In the genomic region with DNA sequence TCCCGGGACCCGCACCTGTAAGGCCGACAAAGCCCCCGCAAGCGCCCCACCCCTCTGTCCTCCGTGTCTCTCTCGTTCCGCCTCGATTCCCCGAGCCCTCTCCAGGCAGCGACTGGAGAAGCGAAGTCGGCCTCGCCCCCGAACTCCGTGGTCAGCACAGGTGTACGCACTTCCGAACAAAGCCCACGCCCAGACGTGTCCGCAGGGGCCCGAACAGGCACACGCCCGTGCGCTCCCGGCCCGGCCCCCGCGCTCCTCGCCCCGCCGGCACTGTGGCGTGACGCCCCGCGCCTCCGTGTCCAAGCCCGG, we compare ENCODE assay signal across 8 cellular contexts. TPM values are rescaled to one million over a fixed set of nuclear protein-coding genes. Genes with fewer than 3 reads are reported as not detected.
DNase-seq lines count a peak whose midpoint lies in the region; FAIRE-seq and TF ChIP-seq lines count a peak whose summit lies in the region.

No MANE protein-coding gene starts in this region.

- H3K27ac ChIP-seq in endodermal cell (ENCODE audit: low read depth, low read length): no peak overlapping the region

- peak; percentile 17 for DNase-seq in activated CD4-positive, alpha-beta T cell treated with anti-CD3 and anti-CD28 coated beads for 48 hours
- DNase-seq in activated CD4-positive, alpha-beta T cell treated with anti-CD3 and anti-CD28 coated beads for 4 hours: no peak
- DNase-seq in NT2/D1 (ENCODE audit: low read depth, low spot score) (no peak), endodermal cell (no peak), nephron progenitor cell (no peak), kidney glomerular epithelial cell (lab: John Stamatoyannopoulos, UW) (no peak), GM12891 (ENCODE audit: insufficient read length, low spot score) (no peak), iPS-NIHi7 (ENCODE audit: extremely low spot score) (no peak)

- TF ChIP-seq POLR2A in GM12891 (IDR thresholded peaks at IDR 0.05; ENCODE audit: low read depth, low read length): no peak

- H3K4me1 Mint-ChIP-seq in endodermal cell (peaks cover 10% of the 10 kb centered on the region), nephron progenitor cell (peaks cover 26% of the 10 kb centered on the region)

- H3K4me1 ChIP-seq in NT2/D1 (ENCODE audit: insufficient read depth, insufficient read length) (no peaks in the 10 kb centered on the region), endodermal cell (ENCODE audit: control insufficient read depth, insufficient read depth, low read length) (no peaks in the 10 kb centered on the region)

- H3K9ac ChIP-seq in NT2/D1 (ENCODE audit: insufficient read length, low read depth) (peak overlapping the region; percentile 81), endodermal cell (ENCODE audit: extremely low read depth, low read length, poor library complexity, severe bottlenecking) (peak overlapping the region; percentile 13)

- no peaks in the 10 kb centered on the region for H3K36me3 Mint-ChIP-seq in endodermal cell (ENCODE audit: low read depth)
- H3K36me3 Mint-ChIP-seq in nephron progenitor cell (ENCODE audit: low read depth): no peaks in the 10 kb centered on the region

- H3K9me3 Mint-ChIP-seq in endodermal cell (no peaks in the 10 kb centered on the region), nephron progenitor cell (no peaks in the 10 kb centered on the region)

- TF ChIP-seq CTCF in endodermal cell (conservative IDR thresholded peaks at IDR 0.05) (no peak), nephron progenitor cell (IDR thresholded peaks at IDR 0.05) (no peak)

- H3K4me3 ChIP-seq in NT2/D1 (ENCODE audit: insufficient read length, low read depth) (peak overlapping the region; percentile 71), endodermal cell (ENCODE audit: low read length) (peak overlapping the region; percentile 82)

- H3K36me3 ChIP-seq in NT2/D1 (ENCODE audit: insufficient read depth, insufficient read length, low read length) (no peaks in the 10 kb centered on the region), endodermal cell (ENCODE audit: control insufficient read depth, insufficient read depth, low read length) (no peaks in the 10 kb centered on the region)

- no peak for FAIRE-seq in GM12891 (lab: Jason Lieb, UNC)

- H3K27me3 Mint-ChIP-seq in endodermal cell (ENCODE audit: insufficient read depth) (peaks cover 69% of the 10 kb centered on the region), nephron progenitor cell (ENCODE audit: low read depth, poor library complexity) (peaks cover 79% of the 10 kb centered on the region)

- 0% methylated on average over 9 to 38 of the region's 38 CpGs for WGBS in endodermal cell (ENCODE audit: insufficient coverage in 1 of 2, insufficient read length in 1 of 2), 2 experiments

- H3K9me3 ChIP-seq in NT2/D1 (ENCODE audit: insufficient read depth, low read length) (no peaks in the 10 kb centered on the region), endodermal cell (ENCODE audit: control insufficient read depth, low read length) (no peaks in the 10 kb centered on the region)

- H3K27me3 ChIP-seq in NT2/D1 (ENCODE audit: insufficient read depth, insufficient read length) (peaks cover 33% of the 10 kb centered on the region), endodermal cell (ENCODE audit: control insufficient read depth, insufficient read depth, low read length, poor library complexity, severe bottlenecking) (peaks cover 38% of the 10 kb centered on the region)

- peak overlapping the region; percentile 72 for H3K4me3 Mint-ChIP-seq in endodermal cell
- peak overlapping the region; percentile 75 for H3K4me3 Mint-ChIP-seq in nephron progenitor cell

- H3K27ac Mint-ChIP-seq in endodermal cell: no peak overlapping the region
- H3K27ac Mint-ChIP-seq in nephron progenitor cell: no peak overlapping the region

TF ChIP-seq in GM12891, 5 proteins besides CTCF, POLR2A, EP300 and RAD21:
- no peak for TF ChIP-seq POU2F2 (IDR thresholded peaks at IDR 0.05; ENCODE audit: low read depth, low read length)
- TF ChIP-seq PAX5 (IDR thresholded peaks at IDR 0.05; ENCODE audit: insufficient read depth, low read length, severe bottlenecking): no peak
- no peak for TF ChIP-seq SPI1 (IDR thresholded peaks at IDR 0.05; ENCODE audit: low read depth, low read length)
- TF ChIP-seq TAF1 (IDR thresholded peaks at IDR 0.05; ENCODE audit: low read depth, low read length): no peak
- TF ChIP-seq POLR2AphosphoS5 (IDR thresholded peaks at IDR 0.05; ENCODE audit: low read depth, low read length): no peak

RNA-seq across cellular contexts. Expression of a gene that starts 0.8 kb away (rescaled TPM):
- 10 to 100 TPM; 17.9 to 28.2 TPM for total RNA-seq in endodermal cell
- 49.9 TPM for polyA plus RNA-seq in endodermal cell (2013, experiment 1 of 2)
- 41.4 TPM for polyA plus RNA-seq in endodermal cell (2013, experiment 2 of 2)
- polyA plus RNA-seq in GM12891 (2012; ENCODE audit: low read depth, missing spikeins): 1.7 TPM
